In genomic region chr1:1230656-1231399, GRCh38 we compare ENCODE assay signal across 8 cellular contexts. TPM values are rescaled to one million over a fixed set of nuclear protein-coding genes. Genes with fewer than 3 reads are reported as not detected.
A peak's percentile ranks its signal among the peaks of the same experiment; 100 is the strongest.
DNase-seq lines count a peak whose midpoint lies in the region; ATAC-seq, FAIRE-seq and TF ChIP-seq lines count a peak whose summit lies in the region.

No MANE protein-coding gene starts in this region.

- BruUV-seq in A673 (replicated peaks; lab: Mats Ljungman, UMichigan) = TSS peak; percentile 89

- H3K79me2 ChIP-seq in H1 (ENCODE audit: control insufficient read depth in 1 of 2, insufficient read depth in 2 of 2, low read length in 2 of 2) = peaks cover 6 to 42% of the 10 kb centered on the region in 2 experiments; a peak in 3 of 4 replicates

- H3K36me3 ChIP-seq in A673 (ENCODE audit: insufficient read depth, low read length, poor library complexity, severe bottlenecking) (peaks cover 35% of the 10 kb centered on the region), H1 (ENCODE audit: control insufficient read depth in 2 of 4, insufficient read depth in 4 of 4, low read length in 3 of 4) (peaks cover 2 to 22% (median 4%) of the 10 kb centered on the region in 4 experiments; a peak in 4 of 8 replicates)

- no peaks in the 10 kb centered on the region for H3K9me3 Mint-ChIP-seq in naive B cell

- no peaks in the 10 kb centered on the region for H3K36me3 Mint-ChIP-seq in naive B cell

- peak overlapping the region; percentile 60; the same call in 1 of the 2 replicates for H3K18ac ChIP-seq in H1 (ENCODE audit: extremely low read depth, low read length)

- H3K4me1 Mint-ChIP-seq in naive B cell = peaks cover 19 to 34% (median 31%) of the 10 kb centered on the region in 3 donors

- no peak for TF ChIP-seq POLR2A in H1 (IDR thresholded peaks at IDR 0.05; ENCODE audit: control extremely low read depth in 1 of 2, low read depth in 2 of 2, low read length in 2 of 2)

- H2BK20ac ChIP-seq in H1 (ENCODE audit: low read length) = no peak overlapping the region

- H3K27ac ChIP-seq in A673 (ENCODE audit: low read depth, low read length, poor library complexity, severe bottlenecking) (peak overlapping the region; percentile 97), H1 (ENCODE audit: low read depth, low read length) (no peak overlapping the region)

- H3K27ac Mint-ChIP-seq in naive B cell = peak overlapping the region; percentile 24 to 93 (median 86)

- no peak overlapping the region for H2BK15ac ChIP-seq in H1 (ENCODE audit: low read length)

- peak overlapping the region; percentile 84 to 96 (median 93) for H3K4me3 Mint-ChIP-seq in naive B cell

- H3K27me3 Mint-ChIP-seq in naive B cell = no peaks in the 10 kb centered on the region

- WGBS in H1 (ENCODE audit: extremely low coverage in 1 of 2, insufficient coverage in 1 of 2, insufficient read length in 1 of 2, insufficient replicate concordance in 2 of 2, low coverage in 1 of 2, low lambda C conversion rate in 2 of 2, missing lambda C conversion rate in 1 of 2), 2 experiments = 45% methylated on average over 24 of the region's 24 CpGs; no CpG with 5 or more reads in 1 of the 2 experiments

- H3K79me1 ChIP-seq in H1 (ENCODE audit: low read depth, low read length) = peaks cover 41% of the 10 kb centered on the region

- ATAC-seq in naive B cell (ENCODE audit: low read depth in 2 of 2) (no peak), GM21717 (IDR thresholded peaks at IDR 0.05; ENCODE audit: unreplicated experiment) (no peak), GM19455 (IDR thresholded peaks at IDR 0.05; ENCODE audit: unreplicated experiment) (no peak)

- H3K14ac ChIP-seq in H1 (ENCODE audit: insufficient read length) = no peak overlapping the region

- peak; percentile 70 for FAIRE-seq in RCC 7860 (lab: Jason Lieb, UNC)
- no peak for FAIRE-seq in H1 (lab: Jason Lieb, UNC)

- no peak overlapping the region for H2BK120ac ChIP-seq in H1 (replicated peaks; ENCODE audit: low read depth, low read length)

- no peak for TF ChIP-seq EP300 in H1 (IDR thresholded peaks at IDR 0.05; ENCODE audit: borderline replicate concordance in 1 of 2, low read depth in 2 of 2, low read length in 2 of 2)

- H3K23ac ChIP-seq in H1 (ENCODE audit: insufficient read length) = no peak overlapping the region

- DNase-seq in A673 (ENCODE audit: low spot score) (peak; percentile 64), GM12864 (ENCODE audit: low read depth) (no peak), RCC 7860 (ENCODE audit: low spot score) (peak; percentile 71), H1 (ENCODE audit: low read depth in 1 of 2, low spot score in 2 of 2) (no peak), naive B cell (no peak), NCI-H1417 treated with DMSO at 0.1 percent for 48 hours (lab: John Stamatoyannopoulos, UW) (no peak)

- H3K4ac ChIP-seq in H1 (replicated peaks; ENCODE audit: insufficient read length, low read depth, low read length) = no peak overlapping the region

- peaks cover 2 to 33% of the 10 kb centered on the region in 2 experiments for H4K20me1 ChIP-seq in H1 (replicated peaks in 1 of 2; ENCODE audit: control insufficient read depth in 1 of 2, insufficient read depth in 2 of 2, low read length in 2 of 2)

- TF ChIP-seq CTCF in A673 (conservative IDR thresholded peaks at IDR 0.05; ENCODE audit: low read depth, low read length) = 0 out of 2 replicates have a peak, but pooled peaks have one; percentile 14
- peak; percentile 16 for TF ChIP-seq CTCF in GM12864 (IDR thresholded peaks at IDR 0.05; ENCODE audit: low read depth, low read length, missing control alignments)
- TF ChIP-seq CTCF in H1 (IDR thresholded peaks at IDR 0.05; ENCODE audit: control extremely low read depth in 1 of 3, insufficient read depth in 1 of 3, low read depth in 1 of 3, low read length in 3 of 3) = peak in 2 of 3 experiments; percentile 21 to 22; a peak in 2 of 4 replicates

- TF ChIP-seq RAD21 in H1 (IDR thresholded peaks at IDR 0.05 in 1 of 2, conservative IDR thresholded peaks at IDR 0.05 in 1 of 2; ENCODE audit: low read depth in 2 of 2, low read length in 2 of 2) = peak; percentile 8 to 32; a peak in 2 of 4 replicates

- H3K4me3 ChIP-seq in A673 (ENCODE audit: low read depth, low read length, poor library complexity, severe bottlenecking) (peak overlapping the region; percentile 97), GM12864 (ENCODE audit: low read depth, low read length) (peak overlapping the region; percentile 91), H1 (ENCODE audit: extremely low read depth in 1 of 4, insufficient read depth in 2 of 4, low read depth in 3 of 4, low read length in 4 of 4) (peak overlapping the region; percentile 86 to 92 (median 90))

- intact Hi-C loops in A673 (cut with micrococcal nuclease; ENCODE audit: unreplicated experiment) = loop anchor here (5.0 kb wide), 1 partner anchor 109 kb away; no protein-coding TSS in a partner anchor

- H4K91ac ChIP-seq in H1 (replicated peaks; ENCODE audit: insufficient read length, low read length) = no peak overlapping the region

- peak overlapping the region in 3 of 4 experiments; percentile 58 to 89 (median 72); a peak in 6 of 7 replicates for H3K9ac ChIP-seq in H1 (replicated peaks in 1 of 4; ENCODE audit: extremely low read depth in 1 of 4, low read depth in 3 of 4, low read length in 3 of 4)

- peaks cover 24% of the 10 kb centered on the region for H3K4me1 ChIP-seq in A673 (ENCODE audit: insufficient read depth, low read length, poor library complexity, severe bottlenecking)
- peaks cover 0 to 6% (median under 1%) of the 10 kb centered on the region in 4 experiments; a peak in 4 of 7 replicates for H3K4me1 ChIP-seq in H1 (replicated peaks in 1 of 4; ENCODE audit: control insufficient read depth in 3 of 4, insufficient read depth in 4 of 4, low read length in 3 of 4)

- peak overlapping the region; percentile 81 to 88 for H3K4me2 ChIP-seq in H1 (ENCODE audit: insufficient read depth in 1 of 2, low read depth in 2 of 2, low read length in 2 of 2)

- no peak overlapping the region for H4K8ac ChIP-seq in H1 (ENCODE audit: extremely low read depth, insufficient read depth, low read length)

- H2AK5ac ChIP-seq in H1 (ENCODE audit: low read depth, low read length) = peak overlapping the region; percentile 16; the same call in 1 of the 2 replicates

- H3K23me2 ChIP-seq in H1 (ENCODE audit: low read depth, low read length) = peaks cover 7% of the 10 kb centered on the region

- 0 out of 2 replicates have a peak overlapping the region, but pooled peaks have one; percentile 21 for H2AFZ ChIP-seq in H1 (ENCODE audit: low read length)

- POLR2A ChIA-PET in A673 (lab: Charles Lee; ENCODE audit: low non-redundant PET) = interaction anchor here (1.0 kb wide), 1 partner anchor 23 kb away, joined by 4 read pairs; no protein-coding TSS in a partner anchor
- POLR2A ChIA-PET in H1 (lab: Charles Lee; ENCODE audit: partially characterized antibody) = interaction anchor here (0.7 to 2.3 kb wide), 15 partner anchors 8 to 206 kb away, joined by 3 to 12 read pairs (median 4); partner anchors contain the start of gene TNFRSF18

- no peaks in the 10 kb centered on the region for H3K9me3 ChIP-seq in A673 (ENCODE audit: low read depth, low read length, poor library complexity, severe bottlenecking)
- peaks cover 0 to 9% of the 10 kb centered on the region in 2 experiments; a peak in 2 of 4 replicates for H3K9me3 ChIP-seq in H1 (ENCODE audit: insufficient read depth in 2 of 2, low read depth in 1 of 2, low read length in 1 of 2)

- H3K27me3 ChIP-seq in A673 (replicated peaks; ENCODE audit: insufficient read depth, low read depth, low read length, poor library complexity) (no peaks in the 10 kb centered on the region), H1 (replicated peaks in 1 of 4; ENCODE audit: control insufficient read depth in 3 of 4, extremely low read depth in 1 of 4, insufficient read depth in 3 of 4, low read length in 3 of 4) (no peaks in the 10 kb centered on the region; a peak in 1 of 7 replicates)

- no peak overlapping the region for H4K5ac ChIP-seq in H1 (ENCODE audit: insufficient read length, low read depth, low read length)

- no peak overlapping the region for H3K56ac ChIP-seq in H1 (replicated peaks; ENCODE audit: insufficient read length, low read depth, low read length)

- H2BK5ac ChIP-seq in H1 (ENCODE audit: low read depth, low read length) = peak overlapping the region; percentile 15; the same call in 1 of the 2 replicates

- CTCF ChIA-PET in A673 (lab: Charles Lee) (interaction anchor here (1.3 kb wide), 1 partner anchor 108 kb away, joined by 7 read pairs; no protein-coding TSS in a partner anchor), H1 (lab: Charles Lee; ENCODE audit: partially characterized antibody) (interaction anchor here (0.6 to 1.6 kb wide), 12 partner anchors 9 to 246 kb away, joined by 3 to 6 read pairs (median 4); partner anchors contain the start of gene RNF223)

- H2BK12ac ChIP-seq in H1 (ENCODE audit: low read depth, low read length) = peak overlapping the region; percentile 11; the same call in 1 of the 2 replicates

RNA-seq across cellular contexts. Expression of gene SDF4, which starts 1.0 kb away (rescaled TPM):
- total RNA-seq in A673 (2021) = 121 and 133 TPM in 2 replicates
- 72.2 and 75.6 TPM in 2 replicates for total RNA-seq in H1 (2021; fragmentation: NEBNext Ultra II Directional; extraction: Animal tissue kit (Norgen Biotek cat#: 25700))
- polyA plus RNA-seq in H1 (2011; rRNA removed) (45.5 and 69.8 TPM in 2 replicates), naive B cell (ENCODE audit: low read depth in 6 of 6) (100 to 1,000 TPM in 1 of 6 donors, 10 to 100 TPM in 5; 64.8 to 101 (median 85.4) TPM)
- 62.5 TPM for polyA plus RNA-seq in H1 (2011; cell fraction: cytosol; rRNA removed)
- 89.3 TPM for polyA plus RNA-seq in H1 (2011; cell fraction: nucleus; rRNA removed)
- 63.1 to 79.8 TPM (median 77.9 TPM) in 4 replicates for polyA plus RNA-seq in H1 (2012, experiment 1 of 2)
- polyA plus RNA-seq in H1 (2012, experiment 2 of 2) = 55.0 TPM
- 110 TPM for polyA plus RNA-seq in H1 (2013, experiment 1 of 2)
- polyA plus RNA-seq in H1 (2013, experiment 2 of 2) = 117 TPM
- polyA minus RNA-seq in H1 (2011; rRNA and poly(A)+ RNA removed) = 13.2 and 16.8 TPM in 2 replicates
- 32.2 TPM for polyA minus RNA-seq in H1 (2011; cell fraction: cytosol; rRNA and poly(A)+ RNA removed)
- 39.2 TPM for polyA minus RNA-seq in H1 (2011; cell fraction: nucleus; rRNA and poly(A)+ RNA removed)

RNA-seq across cellular contexts. Expression of gene B3GALT6, which starts 1.2 kb away (rescaled TPM):
- 41.3 and 41.8 TPM in 2 replicates for total RNA-seq in A673 (2021)
- 18.2 and 18.4 TPM in 2 replicates for total RNA-seq in H1 (2021; fragmentation: NEBNext Ultra II Directional; extraction: Animal tissue kit (Norgen Biotek cat#: 25700))
- polyA plus RNA-seq in H1 (2011; rRNA removed) = 20.4 and 23.1 TPM in 2 replicates
- polyA plus RNA-seq in H1 (2011; cell fraction: cytosol; rRNA removed) = 15.3 TPM
- polyA plus RNA-seq in H1 (2011; cell fraction: nucleus; rRNA removed) = 17.2 TPM
- 10.3 to 13.2 TPM (median 12.4 TPM) in 4 replicates for polyA plus RNA-seq in H1 (2012, experiment 1 of 2)
- polyA plus RNA-seq in H1 (2012, experiment 2 of 2) = 14.7 TPM
- polyA plus RNA-seq in H1 (2013, experiment 1 of 2) = 14.0 TPM
- polyA plus RNA-seq in H1 (2013, experiment 2 of 2) = 13.4 TPM
- 3.6 and 5.1 TPM in 2 replicates for polyA minus RNA-seq in H1 (2011; rRNA and poly(A)+ RNA removed)
- 11.4 TPM for polyA minus RNA-seq in H1 (2011; cell fraction: cytosol; rRNA and poly(A)+ RNA removed)
- 18.1 TPM for polyA minus RNA-seq in H1 (2011; cell fraction: nucleus; rRNA and poly(A)+ RNA removed)
- polyA plus RNA-seq in naive B cell (ENCODE audit: low read depth in 6 of 6) = 10 to 100 TPM in 5 of 6 donors, 1 to 10 TPM in 1; 6.9 to 22.9 (median 12.9) TPM

RNA-seq across cellular contexts. Expression of gene C1QTNF12, which starts 15.7 kb away (rescaled TPM):
- total RNA-seq in A673 (2021) = 2.9 and 4.4 TPM in 2 replicates
- 3.7 and 4.9 TPM in 2 replicates for total RNA-seq in H1 (2021; fragmentation: NEBNext Ultra II Directional; extraction: Animal tissue kit (Norgen Biotek cat#: 25700))
- polyA plus RNA-seq in H1 (2011; rRNA removed) (2.1 and 4.8 TPM in 2 replicates), naive B cell (ENCODE audit: low read depth in 6 of 6) (not detected)
- polyA plus RNA-seq in H1 (2011; cell fraction: cytosol; rRNA removed) = 1.6 TPM
- polyA plus RNA-seq in H1 (2011; cell fraction: nucleus; rRNA removed) = 19.7 TPM
- 2.3 to 5.1 TPM (median 3.6 TPM) in 4 replicates for polyA plus RNA-seq in H1 (2012, experiment 1 of 2)
- polyA plus RNA-seq in H1 (2012, experiment 2 of 2) = 2.6 TPM
- polyA plus RNA-seq in H1 (2013, experiment 1 of 2) = 3.7 TPM
- polyA plus RNA-seq in H1 (2013, experiment 2 of 2) = 3.6 TPM
- not detected in 2 replicates for polyA minus RNA-seq in H1 (2011; rRNA and poly(A)+ RNA removed)
- 2.5 TPM for polyA minus RNA-seq in H1 (2011; cell fraction: cytosol; rRNA and poly(A)+ RNA removed)
- 3.3 TPM for polyA minus RNA-seq in H1 (2011; cell fraction: nucleus; rRNA and poly(A)+ RNA removed)

RNA-seq across cellular contexts. Expression of gene TNFRSF4, which starts 16.9 kb away (rescaled TPM):
- total RNA-seq in A673 (2021) = 0.80 and 1.5 TPM in 2 replicates
- total RNA-seq in H1 (2021; fragmentation: NEBNext Ultra II Directional; extraction: Animal tissue kit (Norgen Biotek cat#: 25700)) = not detected in 2 replicates
- 0.06 TPM in 1 of 2 replicates, not detected in the other for polyA plus RNA-seq in H1 (2011; rRNA removed)
- polyA plus RNA-seq in H1 (2011; cell fraction: cytosol; rRNA removed) = 0.14 TPM
- 0.19 TPM for polyA plus RNA-seq in H1 (2011; cell fraction: nucleus; rRNA removed)
- not detected in 4 replicates for polyA plus RNA-seq in H1 (2012, experiment 1 of 2)
- not detected for polyA plus RNA-seq in H1 (2012, experiment 2 of 2)
- polyA plus RNA-seq in H1 (2013, experiment 1 of 2) = not detected
- 0.07 TPM for polyA plus RNA-seq in H1 (2013, experiment 2 of 2)
- polyA minus RNA-seq in H1 (2011; rRNA and poly(A)+ RNA removed) = not detected in 2 replicates
- not detected for polyA minus RNA-seq in H1 (2011; cell fraction: cytosol; rRNA and poly(A)+ RNA removed)
- polyA minus RNA-seq in H1 (2011; cell fraction: nucleus; rRNA and poly(A)+ RNA removed) = not detected
- polyA plus RNA-seq in naive B cell (ENCODE audit: low read depth in 6 of 6) = under 1 TPM in 3 of 6 donors, not detected in 3; 0.18 to 0.36 (median 0.32) TPM

RNA-seq across cellular contexts. Expression of gene TNFRSF18, which starts 24.4 kb away (rescaled TPM):
- total RNA-seq in A673 (2021) = 0.77 and 1.1 TPM in 2 replicates
- total RNA-seq in H1 (2021; fragmentation: NEBNext Ultra II Directional; extraction: Animal tissue kit (Norgen Biotek cat#: 25700)) = 0.92 and 1.5 TPM in 2 replicates
- 2.5 and 2.7 TPM in 2 replicates for polyA plus RNA-seq in H1 (2011; rRNA removed)
- 2.9 TPM for polyA plus RNA-seq in H1 (2011; cell fraction: cytosol; rRNA removed)
- polyA plus RNA-seq in H1 (2011; cell fraction: nucleus; rRNA removed) = 4.8 TPM
- 0.51 to 2.0 TPM (median 1.5 TPM) in 4 replicates for polyA plus RNA-seq in H1 (2012, experiment 1 of 2)
- 1.4 TPM for polyA plus RNA-seq in H1 (2012, experiment 2 of 2)
- polyA plus RNA-seq in H1 (2013, experiment 1 of 2) = 1.4 TPM
- 1.5 TPM for polyA plus RNA-seq in H1 (2013, experiment 2 of 2)
- not detected in 2 replicates for polyA minus RNA-seq in H1 (2011; rRNA and poly(A)+ RNA removed)
- polyA minus RNA-seq in H1 (2011; cell fraction: cytosol; rRNA and poly(A)+ RNA removed) = not detected
- polyA minus RNA-seq in H1 (2011; cell fraction: nucleus; rRNA and poly(A)+ RNA removed) = not detected
- 10 to 100 TPM in 1 of 6 donors, 1 to 10 TPM in 5; 2.4 to 13.0 (median 7.9) TPM for polyA plus RNA-seq in naive B cell (ENCODE audit: low read depth in 6 of 6)

Comparison
In these comparisons a context has a peak if more than half of its experiments do, and no peak if none do; other contexts are left out.
1. DNase-seq: peak in A673 (single experiment) and RCC 7860 (single experiment); none in GM12864 (single experiment), H1 (0 of 2), naive B cell (single experiment) and NCI-H1417 treated with DMSO at 0.1 percent for 48 hours (single experiment).
2. Peak in every context shown above with its lines, with median percentiles within 50 percentile points of each other: H3K4me3 ChIP-seq and CTCF ChIP-seq.